In the genomic region with DNA sequence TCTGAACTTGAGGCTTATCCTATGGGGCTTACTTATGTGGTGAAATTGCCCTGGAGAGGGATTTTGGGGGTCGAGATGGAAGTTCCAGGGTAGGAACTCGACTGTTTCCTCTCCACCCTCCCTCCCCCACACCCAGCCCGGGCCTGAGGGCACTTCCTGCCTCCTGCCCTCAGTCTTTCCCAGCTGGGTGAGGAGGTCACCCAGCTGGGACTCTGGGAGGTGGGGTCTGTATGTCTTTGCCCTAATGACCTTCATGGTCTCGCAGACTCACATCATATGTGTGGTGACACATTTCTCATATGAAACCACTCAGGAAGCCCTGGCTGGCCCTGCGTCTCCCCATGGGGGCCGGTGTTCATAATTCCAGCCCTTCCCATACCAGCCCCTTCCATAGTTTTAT, we compare ENCODE assay signal across 25 cellular contexts. TPM values are rescaled to one million over a fixed set of nuclear protein-coding genes. Genes with fewer than 3 reads are reported as not detected.
DNase-seq lines count a peak whose midpoint lies in the region; ATAC-seq, FAIRE-seq and TF ChIP-seq lines count a peak whose summit lies in the region.
"Had no signal": no experiment of that assay in that cellular context is flagged by ENCODE, and none has a peak within 500 bp of the region (broad histone marks: within the 10 kb centered on the region; RNA-seq: fewer than 3 reads in every experiment).

No MANE protein-coding gene starts in this region.

- H3K27ac ChIP-seq in astrocyte (ENCODE audit: low read depth, low read length), result no peak overlapping the region
- H3K27ac ChIP-seq in neural progenitor cell, result no peak overlapping the region
- H3K27ac ChIP-seq: left lung, SK-N-MC, vagina had no signal

- H3K9me3 Mint-ChIP-seq in astrocyte (ENCODE audit: unreplicated experiment) (no peaks in the 10 kb centered on the region), neural progenitor cell (no peaks in the 10 kb centered on the region)
- H3K9me3 Mint-ChIP-seq in activated T-cell treated with anti-CD3 and anti-CD28 coated beads, Interleukin-2, amount 50 U/mL, for 72 hours, result no peaks in the 10 kb centered on the region
- H3K9me3 Mint-ChIP-seq: activated naive CD4-positive, alpha-beta T cell treated with anti-CD3 and anti-CD28 coated beads, Interleukin-2, amount 50 U/mL, for 24 hours had no signal

- H3K4me1 Mint-ChIP-seq in astrocyte (ENCODE audit: low read depth, unreplicated experiment) (peaks cover 24% of the 10 kb centered on the region), neural progenitor cell (peaks cover 83% of the 10 kb centered on the region)
- no peaks in the 10 kb centered on the region for H3K4me1 Mint-ChIP-seq in activated T-cell treated with anti-CD3 and anti-CD28 coated beads, Interleukin-2, amount 50 U/mL, for 72 hours (ENCODE audit: low read depth)

- no peak overlapping the region for H2AFZ ChIP-seq in astrocyte (ENCODE audit: low read depth, low read length)
- H2AFZ ChIP-seq in neural progenitor cell (replicated peaks), result no peak overlapping the region

- no peak for ATAC-seq in GM18868 (IDR thresholded peaks at IDR 0.05; ENCODE audit: unreplicated experiment)
- ATAC-seq in activated T-cell treated with anti-CD3 and anti-CD28 coated beads, Interleukin-2, amount 50 U/mL, for 72 hours (replicated peaks in 1 of 2), result no peak
- ATAC-seq: activated CD4-positive, CD25-positive, alpha-beta regulatory T cell treated with anti-CD3 and anti-CD28 coated beads, Interleukin-2, amount 50 U/mL, for 24 hours; left lung; Panc1 had no signal

- H3K4me1 ChIP-seq in astrocyte (ENCODE audit: insufficient read depth, low read length) (peaks cover 49% of the 10 kb centered on the region), neural progenitor cell (peaks cover 41% of the 10 kb centered on the region)

- H3K27me3 ChIP-seq in astrocyte (ENCODE audit: insufficient read depth, low read length), result peaks cover 4% of the 10 kb centered on the region
- H3K27me3 ChIP-seq in neural progenitor cell, result peaks cover 43% of the 10 kb centered on the region
- H3K27me3 ChIP-seq in MG63, result no peaks in the 10 kb centered on the region
- H3K27me3 ChIP-seq: vagina had no signal

- H3K79me2 ChIP-seq in astrocyte (ENCODE audit: insufficient read depth, low read length), result peaks cover 11% of the 10 kb centered on the region
- H3K79me2 ChIP-seq in neural progenitor cell (ENCODE audit: low read depth), result no peaks in the 10 kb centered on the region

- peaks cover 22% of the 10 kb centered on the region for H3F3A ChIP-seq in neural progenitor cell (ENCODE audit: low read depth)

- peak overlapping the region; percentile 57 for H3K4me2 ChIP-seq in astrocyte (ENCODE audit: low read length)
- peak overlapping the region; percentile 29 for H3K4me2 ChIP-seq in neural progenitor cell

- no peak overlapping the region for H3K4me3 ChIP-seq in astrocyte (ENCODE audit: insufficient read depth, low read depth, low read length)
- no peak overlapping the region for H3K4me3 ChIP-seq in neural progenitor cell
- no peak overlapping the region for H3K4me3 ChIP-seq in MG63
- H3K4me3 ChIP-seq: left lung, SK-N-MC, vagina had no signal

- TF ChIP-seq CTCF in astrocyte (IDR thresholded peaks at IDR 0.05; ENCODE audit: insufficient read depth, low read depth, low read length), result no peak
- no peak for TF ChIP-seq CTCF in neural progenitor cell (IDR thresholded peaks at IDR 0.05)

- H3K36me3 Mint-ChIP-seq in astrocyte (ENCODE audit: low read depth, unreplicated experiment) (no peaks in the 10 kb centered on the region), neural progenitor cell (peaks cover 8% of the 10 kb centered on the region)
- no peaks in the 10 kb centered on the region for H3K36me3 Mint-ChIP-seq in activated T-cell treated with anti-CD3 and anti-CD28 coated beads, Interleukin-2, amount 50 U/mL, for 72 hours (ENCODE audit: insufficient read depth in 2 of 2)
- H3K36me3 Mint-ChIP-seq: activated naive CD4-positive, alpha-beta T cell treated with anti-CD3 and anti-CD28 coated beads, Interleukin-2, amount 50 U/mL, for 24 hours had no signal

- H3K27me3 Mint-ChIP-seq in astrocyte (ENCODE audit: low read depth, unreplicated experiment) (peaks cover 66% of the 10 kb centered on the region), neural progenitor cell (ENCODE audit: insufficient read depth, low read depth) (peaks cover 8% of the 10 kb centered on the region)
- peaks cover 47% of the 10 kb centered on the region for H3K27me3 Mint-ChIP-seq in activated T-cell treated with anti-CD3 and anti-CD28 coated beads, Interleukin-2, amount 50 U/mL, for 72 hours (ENCODE audit: low read depth)

- H3K36me3 ChIP-seq in astrocyte (ENCODE audit: insufficient read depth, low read length) (no peaks in the 10 kb centered on the region), neural progenitor cell (no peaks in the 10 kb centered on the region), MG63 (peaks cover 69% of the 10 kb centered on the region)

- H3K9ac ChIP-seq in astrocyte (ENCODE audit: low read length) (no peak overlapping the region), neural progenitor cell (no peak overlapping the region)

- peaks cover 17% of the 10 kb centered on the region for H4K20me1 ChIP-seq in astrocyte (ENCODE audit: insufficient read depth, low read length)
- peaks cover 3% of the 10 kb centered on the region for H4K20me1 ChIP-seq in neural progenitor cell (ENCODE audit: low read depth)

- H3K4me3 Mint-ChIP-seq in astrocyte (ENCODE audit: unreplicated experiment), result no peak overlapping the region
- H3K4me3 Mint-ChIP-seq in neural progenitor cell, result peak overlapping the region; percentile 81
- no peak overlapping the region for H3K4me3 Mint-ChIP-seq in activated T-cell treated with anti-CD3 and anti-CD28 coated beads, Interleukin-2, amount 50 U/mL, for 72 hours
- H3K4me3 Mint-ChIP-seq: activated naive CD4-positive, alpha-beta T cell treated with anti-CD3 and anti-CD28 coated beads, Interleukin-2, amount 50 U/mL, for 24 hours had no signal

- H3K27ac Mint-ChIP-seq in astrocyte (ENCODE audit: unreplicated experiment), result no peak overlapping the region
- H3K27ac Mint-ChIP-seq in neural progenitor cell, result no peak overlapping the region
- H3K27ac Mint-ChIP-seq in activated T-cell treated with anti-CD3 and anti-CD28 coated beads, Interleukin-2, amount 50 U/mL, for 72 hours, result no peak overlapping the region
- H3K27ac Mint-ChIP-seq: activated naive CD4-positive, alpha-beta T cell treated with anti-CD3 and anti-CD28 coated beads, Interleukin-2, amount 50 U/mL, for 24 hours had no signal

- DNase-seq in CD1c-positive myeloid dendritic cell (ENCODE audit: extremely low spot score) (peak; percentile 65), Kasumi-1 (lab: John Stamatoyannopoulos, UW) (peak; percentile 79 to 83), astrocyte (ENCODE audit: low read depth) (no peak), neural progenitor cell (ENCODE audit: low spot score) (no peak), MG63 (no peak), NCI-H748 (lab: John Stamatoyannopoulos, UW; ENCODE audit: unreplicated experiment) (no peak)
- DNase-seq in activated T-cell treated with anti-CD3 and anti-CD28 coated beads, Interleukin-2, amount 50 U/mL, for 72 hours, result no peak
- DNase-seq: ACHN; activated CD8-positive, alpha-beta memory T cell treated with anti-CD3 and anti-CD28 coated beads for 24 hours; activated T-cell treated with anti-CD3 and anti-CD28 coated beads, Interleukin-2, amount 50 U/mL, for 48 hours; C1 segment of cervical spinal cord; left lung; NCI-H146; NCI-H82; occipital lobe; stimulated activated CD4-positive, alpha-beta T cell treated with anti-CD3 and anti-CD28 coated beads, Interleukin-15, amount 100 ng/mL, for 24 hours had no signal

- H3K9me3 ChIP-seq in astrocyte (ENCODE audit: insufficient read depth, low read depth, low read length) (no peaks in the 10 kb centered on the region), neural progenitor cell (ENCODE audit: low read depth) (no peaks in the 10 kb centered on the region), MG63 (no peaks in the 10 kb centered on the region)
- H3K9me3 ChIP-seq: left lung, vagina had no signal

- FAIRE-seq in astrocyte (lab: Jason Lieb, UNC), result no peak
- FAIRE-seq: colon, D721Med, endometrium had no signal

RNA-seq across cellular contexts. Expression of a gene that starts 12.4 kb away (rescaled TPM):
- total RNA-seq in astrocyte (1.2 and 1.9 TPM in 2 replicates), neural progenitor cell (ENCODE audit: low replicate concordance) (0.43 TPM in 1 of 2 replicates, not detected in the other)
- not detected for total RNA-seq in activated T-cell treated with anti-CD3 and anti-CD28 coated beads, Interleukin-2, amount 50 U/mL, for 72 hours
- 43.5 and 59.1 TPM in 2 replicates for total RNA-seq in MG63 (2014; rRNA removed; shearing (Covaris generic); ENCODE audit: low replicate concordance)

Comparison
In these comparisons a context has a peak if more than half of its experiments do, and no peak if none do; other contexts are left out.
1. DNase-seq: peak in CD1c-positive myeloid dendritic cell (single experiment) and Kasumi-1 (2 of 2); none in astrocyte (single experiment), neural progenitor cell (single experiment), activated T-cell treated with anti-CD3 and anti-CD28 coated beads, Interleukin-2, amount 50 U/mL, for 72 hours (0 of 2), MG63 (single experiment) and NCI-H748 (single experiment).
2. RNA of a gene that starts 12.4 kb away (total RNA-seq): 43.5 to 59.1 TPM in MG63; 1.2 to 1.9 TPM in astrocyte, not detected in activated T-cell treated with anti-CD3 and anti-CD28 coated beads, Interleukin-2, amount 50 U/mL, for 72 hours and 0.43 TPM in neural progenitor cell; every median in the first group is over 10 times any median in the second.